Comparison of ENCODE assay signal across 1 cellular context in the genomic region with DNA sequence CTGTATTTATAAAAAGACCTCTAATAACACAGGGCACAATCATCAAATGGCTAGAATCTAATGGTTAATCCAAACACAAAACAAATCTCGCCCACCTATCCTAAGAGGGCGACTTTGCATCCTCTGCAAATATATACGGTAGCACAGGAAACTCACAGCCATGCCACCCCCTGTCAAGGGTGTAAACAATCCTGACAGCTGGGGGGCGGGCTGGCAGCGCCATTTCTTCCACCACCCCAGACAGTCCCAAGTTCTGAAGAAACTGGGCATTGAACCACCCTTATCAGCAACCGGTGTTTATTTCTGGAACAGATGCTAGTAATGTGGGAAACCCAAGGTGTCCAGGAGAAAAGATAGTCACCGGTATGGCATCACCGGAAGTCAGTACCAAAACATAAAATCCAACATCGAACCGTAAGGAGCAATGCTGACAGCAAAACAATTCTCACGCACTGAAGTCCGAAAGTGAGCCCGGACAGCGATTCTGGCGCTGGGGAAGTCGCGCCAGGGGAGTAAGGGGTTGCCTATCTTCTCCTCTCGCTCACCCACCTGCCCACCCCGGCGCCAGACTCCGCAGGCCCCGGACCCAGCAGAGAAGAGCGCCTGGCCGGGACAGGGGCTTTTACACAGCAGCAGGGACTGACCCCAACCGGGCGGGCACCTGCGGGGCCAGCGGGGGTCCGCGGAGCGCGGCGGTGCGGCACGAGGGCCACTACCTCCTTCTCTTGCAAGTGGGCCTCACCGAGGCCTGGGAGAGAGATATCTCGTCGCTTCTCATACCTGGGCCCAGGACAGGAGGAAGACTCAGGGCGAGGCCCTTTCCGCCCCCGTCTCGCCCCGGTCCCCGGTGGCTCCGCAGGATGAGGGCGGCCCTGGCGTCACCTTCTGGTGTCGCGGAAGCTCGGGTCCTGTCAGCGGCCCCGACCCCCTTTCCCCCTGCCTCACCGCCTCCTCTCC.
TF ChIP-seq lines count a peak whose summit lies in the region.

No MANE protein-coding gene starts in this region.

TF ChIP-seq in HepG2, 621 proteins besides CTCF, POLR2A, EP300 and RAD21 (continued from another document and continues in another):
- TF ChIP-seq MATR3 (CRISPR knock-in tag; IDR thresholded peaks at IDR 0.05) (no peak), NFKB2 (CRISPR knock-in tag; IDR thresholded peaks at IDR 0.05; ENCODE audit: borderline replicate concordance) (peak; percentile 56; the same call in 1 of the 2 replicates), MED1 (CRISPR knock-in tag; IDR thresholded peaks at IDR 0.05) (no peak), ZNF256 (CRISPR knock-in tag; conservative IDR thresholded peaks at IDR 0.05) (no peak), PTBP1 (IDR thresholded peaks at IDR 0.05; ENCODE audit: low read depth, low read length, poor library complexity, severe bottlenecking) (no peak), ZNF772 (CRISPR knock-in tag; IDR thresholded peaks at IDR 0.05) (no peak), FOXM1 (CRISPR knock-in tag; IDR thresholded peaks at IDR 0.05) (no peak), DPF2 (CRISPR knock-in tag; IDR thresholded peaks at IDR 0.05; ENCODE audit: borderline replicate concordance, low read depth) (no peak), GTF3A (CRISPR knock-in tag; conservative IDR thresholded peaks at IDR 0.05) (no peak), SPEN (CRISPR knock-in tag; IDR thresholded peaks at IDR 0.05; ENCODE audit: low read depth) (no peak), ZNF564 (CRISPR knock-in tag; IDR thresholded peaks at IDR 0.05) (no peak), ZNF224 (CRISPR knock-in tag; IDR thresholded peaks at IDR 0.05) (no peak), ZNF558 (CRISPR knock-in tag; IDR thresholded peaks at IDR 0.05; ENCODE audit: borderline replicate concordance) (no peak), GLI4 (CRISPR knock-in tag; IDR thresholded peaks at IDR 0.05; ENCODE audit: borderline replicate concordance) (no peak), ZNF556 (CRISPR knock-in tag; IDR thresholded peaks at IDR 0.05; ENCODE audit: borderline replicate concordance) (0 out of 2 replicates have a peak, but pooled peaks have one; percentile 52), PHF8 (CRISPR knock-in tag; IDR thresholded peaks at IDR 0.05) (peak; percentile 57; the same call in 1 of the 2 replicates), YEATS2 (CRISPR knock-in tag; IDR thresholded peaks at IDR 0.05; ENCODE audit: borderline replicate concordance) (no peak), ZBTB42 (CRISPR knock-in tag; IDR thresholded peaks at IDR 0.05) (no peak), ZMYM4 (CRISPR knock-in tag; IDR thresholded peaks at IDR 0.05) (no peak), AGO1 (IDR thresholded peaks at IDR 0.05; ENCODE audit: low read depth, low read length, poor library complexity, severe bottlenecking) (no peak), ZNF383 (CRISPR knock-in tag; IDR thresholded peaks at IDR 0.05; ENCODE audit: borderline replicate concordance) (no peak), SIX4 (CRISPR knock-in tag; IDR thresholded peaks at IDR 0.05) (no peak), ZSCAN20 (CRISPR knock-in tag; IDR thresholded peaks at IDR 0.05; ENCODE audit: borderline replicate concordance) (no peak), NONO (IDR thresholded peaks at IDR 0.05) (no peak), NONO (CRISPR knock-in tag; conservative IDR thresholded peaks at IDR 0.05) (no peak), CBX1 (IDR thresholded peaks at IDR 0.05; ENCODE audit: low read depth) (no peak), SATB2 (CRISPR knock-in tag; IDR thresholded peaks at IDR 0.05) (no peak), RFX5 (IDR thresholded peaks at IDR 0.05; ENCODE audit: low read depth, low read length) (no peak), SOX6 (IDR thresholded peaks at IDR 0.05) (no peak), SOX6 (CRISPR knock-in tag; IDR thresholded peaks at IDR 0.05) (no peak; the same call in 1 of the 2 replicates), FOSL2 (CRISPR knock-in tag; IDR thresholded peaks at IDR 0.05) (no peak), ZNF3 (CRISPR knock-in tag; IDR thresholded peaks at IDR 0.05) (no peak), GATAD2A (CRISPR knock-in tag; IDR thresholded peaks at IDR 0.05) (no peak), MTA1 (CRISPR knock-in tag; IDR thresholded peaks at IDR 0.05; ENCODE audit: borderline replicate concordance) (no peak), ZNF780A (CRISPR knock-in tag; IDR thresholded peaks at IDR 0.05) (no peak), TBP (CRISPR knock-in tag; IDR thresholded peaks at IDR 0.05) (no peak), ZNF792 (CRISPR knock-in tag; IDR thresholded peaks at IDR 0.05) (no peak), EED (CRISPR knock-in tag; IDR thresholded peaks at IDR 0.05) (no peak)
- TF ChIP-seq, protein P1, sequence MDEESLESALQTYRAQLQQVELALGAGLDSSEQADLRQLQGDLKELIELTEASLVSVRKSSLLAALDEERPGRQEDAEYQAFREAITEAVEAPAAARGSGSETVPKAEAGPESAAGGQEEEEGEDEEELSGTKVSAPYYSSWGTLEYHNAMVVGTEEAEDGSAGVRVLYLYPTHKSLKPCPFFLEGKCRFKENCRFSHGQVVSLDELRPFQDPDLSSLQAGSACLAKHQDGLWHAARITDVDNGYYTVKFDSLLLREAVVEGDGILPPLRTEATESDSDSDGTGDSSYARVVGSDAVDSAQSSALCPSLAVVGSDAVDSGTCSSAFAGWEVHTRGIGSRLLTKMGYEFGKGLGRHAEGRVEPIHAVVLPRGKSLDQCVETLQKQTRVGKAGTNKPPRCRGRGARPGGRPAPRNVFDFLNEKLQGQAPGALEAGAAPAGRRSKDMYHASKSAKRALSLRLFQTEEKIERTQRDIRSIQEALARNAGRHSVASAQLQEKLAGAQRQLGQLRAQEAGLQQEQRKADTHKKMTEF (CRISPR knock-in tag; IDR thresholded peaks at IDR 0.05): no peak
- TF ChIP-seq, protein P2, sequence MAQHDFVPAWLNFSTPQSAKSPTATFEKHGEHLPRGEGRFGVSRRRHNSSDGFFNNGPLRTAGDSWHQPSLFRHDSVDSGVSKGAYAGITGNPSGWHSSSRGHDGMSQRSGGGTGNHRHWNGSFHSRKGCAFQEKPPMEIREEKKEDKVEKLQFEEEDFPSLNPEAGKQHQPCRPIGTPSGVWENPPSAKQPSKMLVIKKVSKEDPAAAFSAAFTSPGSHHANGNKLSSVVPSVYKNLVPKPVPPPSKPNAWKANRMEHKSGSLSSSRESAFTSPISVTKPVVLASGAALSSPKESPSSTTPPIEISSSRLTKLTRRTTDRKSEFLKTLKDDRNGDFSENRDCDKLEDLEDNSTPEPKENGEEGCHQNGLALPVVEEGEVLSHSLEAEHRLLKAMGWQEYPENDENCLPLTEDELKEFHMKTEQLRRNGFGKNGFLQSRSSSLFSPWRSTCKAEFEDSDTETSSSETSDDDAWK (CRISPR knock-in tag; IDR thresholded peaks at IDR 0.05): no peak
- TF ChIP-seq, protein P3, sequence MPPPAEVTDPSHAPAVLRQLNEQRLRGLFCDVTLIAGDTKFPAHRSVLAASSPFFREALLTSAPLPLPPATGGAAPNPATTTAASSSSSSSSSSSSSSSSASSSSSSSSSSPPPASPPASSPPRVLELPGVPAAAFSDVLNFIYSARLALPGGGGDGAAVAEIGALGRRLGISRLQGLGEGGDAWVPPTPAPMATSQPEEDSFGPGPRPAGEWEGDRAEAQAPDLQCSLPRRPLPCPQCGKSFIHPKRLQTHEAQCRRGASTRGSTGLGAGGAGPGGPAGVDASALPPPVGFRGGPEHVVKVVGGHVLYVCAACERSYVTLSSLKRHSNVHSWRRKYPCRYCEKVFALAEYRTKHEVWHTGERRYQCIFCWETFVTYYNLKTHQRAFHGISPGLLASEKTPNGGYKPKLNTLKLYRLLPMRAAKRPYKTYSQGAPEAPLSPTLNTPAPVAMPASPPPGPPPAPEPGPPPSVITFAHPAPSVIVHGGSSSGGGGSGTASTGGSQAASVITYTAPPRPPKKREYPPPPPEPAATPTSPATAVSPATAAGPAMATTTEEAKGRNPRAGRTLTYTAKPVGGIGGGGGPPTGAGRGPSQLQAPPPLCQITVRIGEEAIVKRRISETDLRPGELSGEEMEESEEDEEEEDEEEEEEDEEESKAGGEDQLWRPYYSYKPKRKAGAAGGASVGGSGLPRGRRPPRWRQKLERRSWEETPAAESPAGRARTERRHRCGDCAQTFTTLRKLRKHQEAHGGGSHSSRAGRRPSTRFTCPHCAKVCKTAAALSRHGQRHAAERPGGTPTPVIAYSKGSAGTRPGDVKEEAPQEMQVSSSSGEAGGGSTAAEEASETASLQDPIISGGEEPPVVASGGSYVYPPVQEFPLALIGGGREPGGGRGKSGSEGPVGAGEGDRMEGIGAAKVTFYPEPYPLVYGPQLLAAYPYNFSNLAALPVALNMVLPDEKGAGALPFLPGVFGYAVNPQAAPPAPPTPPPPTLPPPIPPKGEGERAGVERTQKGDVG (CRISPR knock-in tag; IDR thresholded peaks at IDR 0.05; ENCODE audit: borderline replicate concordance): no peak
- TF ChIP-seq, protein P4, sequence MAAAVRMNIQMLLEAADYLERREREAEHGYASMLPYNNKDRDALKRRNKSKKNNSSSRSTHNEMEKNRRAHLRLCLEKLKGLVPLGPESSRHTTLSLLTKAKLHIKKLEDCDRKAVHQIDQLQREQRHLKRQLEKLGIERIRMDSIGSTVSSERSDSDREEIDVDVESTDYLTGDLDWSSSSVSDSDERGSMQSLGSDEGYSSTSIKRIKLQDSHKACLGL (CRISPR knock-in tag; IDR thresholded peaks at IDR 0.05): peak; percentile 54; the same call in 1 of the 2 replicates
- TF ChIP-seq, protein P5, sequence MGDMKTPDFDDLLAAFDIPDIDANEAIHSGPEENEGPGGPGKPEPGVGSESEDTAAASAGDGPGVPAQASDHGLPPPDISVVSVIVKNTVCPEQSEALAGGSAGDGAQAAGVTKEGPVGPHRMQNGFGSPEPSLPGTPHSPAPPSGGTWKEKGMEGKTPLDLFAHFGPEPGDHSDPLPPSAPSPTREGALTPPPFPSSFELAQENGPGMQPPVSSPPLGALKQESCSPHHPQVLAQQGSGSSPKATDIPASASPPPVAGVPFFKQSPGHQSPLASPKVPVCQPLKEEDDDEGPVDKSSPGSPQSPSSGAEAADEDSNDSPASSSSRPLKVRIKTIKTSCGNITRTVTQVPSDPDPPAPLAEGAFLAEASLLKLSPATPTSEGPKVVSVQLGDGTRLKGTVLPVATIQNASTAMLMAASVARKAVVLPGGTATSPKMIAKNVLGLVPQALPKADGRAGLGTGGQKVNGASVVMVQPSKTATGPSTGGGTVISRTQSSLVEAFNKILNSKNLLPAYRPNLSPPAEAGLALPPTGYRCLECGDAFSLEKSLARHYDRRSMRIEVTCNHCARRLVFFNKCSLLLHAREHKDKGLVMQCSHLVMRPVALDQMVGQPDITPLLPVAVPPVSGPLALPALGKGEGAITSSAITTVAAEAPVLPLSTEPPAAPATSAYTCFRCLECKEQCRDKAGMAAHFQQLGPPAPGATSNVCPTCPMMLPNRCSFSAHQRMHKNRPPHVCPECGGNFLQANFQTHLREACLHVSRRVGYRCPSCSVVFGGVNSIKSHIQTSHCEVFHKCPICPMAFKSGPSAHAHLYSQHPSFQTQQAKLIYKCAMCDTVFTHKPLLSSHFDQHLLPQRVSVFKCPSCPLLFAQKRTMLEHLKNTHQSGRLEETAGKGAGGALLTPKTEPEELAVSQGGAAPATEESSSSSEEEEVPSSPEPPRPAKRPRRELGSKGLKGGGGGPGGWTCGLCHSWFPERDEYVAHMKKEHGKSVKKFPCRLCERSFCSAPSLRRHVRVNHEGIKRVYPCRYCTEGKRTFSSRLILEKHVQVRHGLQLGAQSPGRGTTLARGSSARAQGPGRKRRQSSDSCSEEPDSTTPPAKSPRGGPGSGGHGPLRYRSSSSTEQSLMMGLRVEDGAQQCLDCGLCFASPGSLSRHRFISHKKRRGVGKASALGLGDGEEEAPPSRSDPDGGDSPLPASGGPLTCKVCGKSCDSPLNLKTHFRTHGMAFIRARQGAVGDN (CRISPR knock-in tag; IDR thresholded peaks at IDR 0.05): peak; percentile 60
- TF ChIP-seq, protein P6, sequence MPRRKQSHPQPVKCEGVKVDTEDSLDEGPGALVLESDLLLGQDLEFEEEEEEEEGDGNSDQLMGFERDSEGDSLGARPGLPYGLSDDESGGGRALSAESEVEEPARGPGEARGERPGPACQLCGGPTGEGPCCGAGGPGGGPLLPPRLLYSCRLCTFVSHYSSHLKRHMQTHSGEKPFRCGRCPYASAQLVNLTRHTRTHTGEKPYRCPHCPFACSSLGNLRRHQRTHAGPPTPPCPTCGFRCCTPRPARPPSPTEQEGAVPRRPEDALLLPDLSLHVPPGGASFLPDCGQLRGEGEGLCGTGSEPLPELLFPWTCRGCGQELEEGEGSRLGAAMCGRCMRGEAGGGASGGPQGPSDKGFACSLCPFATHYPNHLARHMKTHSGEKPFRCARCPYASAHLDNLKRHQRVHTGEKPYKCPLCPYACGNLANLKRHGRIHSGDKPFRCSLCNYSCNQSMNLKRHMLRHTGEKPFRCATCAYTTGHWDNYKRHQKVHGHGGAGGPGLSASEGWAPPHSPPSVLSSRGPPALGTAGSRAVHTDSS (CRISPR knock-in tag; conservative IDR thresholded peaks at IDR 0.05): no peak
- TF ChIP-seq, protein P7, sequence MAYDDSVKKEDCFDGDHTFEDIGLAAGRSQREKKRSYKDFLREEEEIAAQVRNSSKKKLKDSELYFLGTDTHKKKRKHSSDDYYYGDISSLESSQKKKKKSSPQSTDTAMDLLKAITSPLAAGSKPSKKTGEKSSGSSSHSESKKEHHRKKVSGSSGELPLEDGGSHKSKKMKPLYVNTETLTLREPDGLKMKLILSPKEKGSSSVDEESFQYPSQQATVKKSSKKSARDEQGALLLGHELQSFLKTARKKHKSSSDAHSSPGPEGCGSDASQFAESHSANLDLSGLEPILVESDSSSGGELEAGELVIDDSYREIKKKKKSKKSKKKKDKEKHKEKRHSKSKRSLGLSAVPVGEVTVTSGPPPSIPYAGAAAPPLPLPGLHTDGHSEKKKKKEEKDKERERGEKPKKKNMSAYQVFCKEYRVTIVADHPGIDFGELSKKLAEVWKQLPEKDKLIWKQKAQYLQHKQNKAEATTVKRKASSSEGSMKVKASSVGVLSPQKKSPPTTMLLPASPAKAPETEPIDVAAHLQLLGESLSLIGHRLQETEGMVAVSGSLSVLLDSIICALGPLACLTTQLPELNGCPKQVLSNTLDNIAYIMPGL (CRISPR knock-in tag; IDR thresholded peaks at IDR 0.05; ENCODE audit: borderline replicate concordance in 1 of 2, low read depth in 1 of 2): peak in 1 of 2 experiments; percentile 51; a peak in 1 of 4 replicates
- TF ChIP-seq, protein P8, sequence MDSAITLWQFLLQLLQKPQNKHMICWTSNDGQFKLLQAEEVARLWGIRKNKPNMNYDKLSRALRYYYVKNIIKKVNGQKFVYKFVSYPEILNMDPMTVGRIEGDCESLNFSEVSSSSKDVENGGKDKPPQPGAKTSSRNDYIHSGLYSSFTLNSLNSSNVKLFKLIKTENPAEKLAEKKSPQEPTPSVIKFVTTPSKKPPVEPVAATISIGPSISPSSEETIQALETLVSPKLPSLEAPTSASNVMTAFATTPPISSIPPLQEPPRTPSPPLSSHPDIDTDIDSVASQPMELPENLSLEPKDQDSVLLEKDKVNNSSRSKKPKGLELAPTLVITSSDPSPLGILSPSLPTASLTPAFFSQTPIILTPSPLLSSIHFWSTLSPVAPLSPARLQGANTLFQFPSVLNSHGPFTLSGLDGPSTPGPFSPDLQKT (CRISPR knock-in tag; IDR thresholded peaks at IDR 0.05; ENCODE audit: borderline replicate concordance): no peak
- TF ChIP-seq, protein P9, sequence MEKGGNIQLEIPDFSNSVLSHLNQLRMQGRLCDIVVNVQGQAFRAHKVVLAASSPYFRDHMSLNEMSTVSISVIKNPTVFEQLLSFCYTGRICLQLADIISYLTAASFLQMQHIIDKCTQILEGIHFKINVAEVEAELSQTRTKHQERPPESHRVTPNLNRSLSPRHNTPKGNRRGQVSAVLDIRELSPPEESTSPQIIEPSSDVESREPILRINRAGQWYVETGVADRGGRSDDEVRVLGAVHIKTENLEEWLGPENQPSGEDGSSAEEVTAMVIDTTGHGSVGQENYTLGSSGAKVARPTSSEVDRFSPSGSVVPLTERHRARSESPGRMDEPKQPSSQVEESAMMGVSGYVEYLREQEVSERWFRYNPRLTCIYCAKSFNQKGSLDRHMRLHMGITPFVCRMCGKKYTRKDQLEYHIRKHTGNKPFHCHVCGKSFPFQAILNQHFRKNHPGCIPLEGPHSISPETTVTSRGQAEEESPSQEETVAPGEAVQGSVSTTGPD (CRISPR knock-in tag; IDR thresholded peaks at IDR 0.05): no peak
